9 cellular contexts compared by ENCODE assay signal in the genomic region with DNA sequence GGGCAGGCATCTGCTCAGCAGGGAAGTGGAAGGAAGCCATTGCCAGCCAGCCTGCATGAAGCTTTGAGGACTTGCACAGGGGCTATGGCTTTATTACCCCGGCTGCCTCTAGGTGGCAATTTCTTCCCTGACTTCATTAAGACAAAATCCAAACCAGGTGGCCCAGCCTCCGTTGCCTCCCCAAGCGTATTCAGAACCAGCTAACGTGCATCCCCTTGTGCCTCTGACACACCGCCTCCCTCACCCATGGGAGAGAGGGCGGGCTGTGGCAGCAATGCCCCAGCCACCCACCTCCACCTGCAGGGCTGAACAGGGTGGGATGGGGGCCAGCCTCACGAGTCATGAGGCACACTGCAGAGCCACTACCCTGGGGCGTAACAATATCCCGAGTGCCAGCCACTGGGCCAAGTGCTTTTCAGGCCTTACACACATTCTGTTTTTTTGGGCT. TPM values are rescaled to one million over a fixed set of nuclear protein-coding genes. Genes with fewer than 3 reads are reported as not detected.
DNase-seq lines count a peak whose midpoint lies in the region; ATAC-seq, FAIRE-seq and TF ChIP-seq lines count a peak whose summit lies in the region.
"Had no signal": no experiment of that assay in that cellular context is flagged by ENCODE, and none has a peak within 500 bp of the region (broad histone marks: within the 10 kb centered on the region; RNA-seq: fewer than 3 reads in every experiment).

No MANE protein-coding gene starts in this region.

- DNase-seq in activated T-cell treated with anti-CD3 and anti-CD28 coated beads, Interleukin-2, amount 50 U/mL, for 72 hours, result peak; percentile 36 to 41
- DNase-seq in activated T-cell treated with anti-CD3 and anti-CD28 coated beads, Interleukin-2, amount 50 U/mL, for 24 hours, result no peak
- DNase-seq in Peyer's patch (peak in 2 of 3 donors; percentile 53 to 67), bronchial epithelial cell (ENCODE audit: low read depth) (peak; percentile 75), memory B cell (ENCODE audit: low spot score in 2 of 2) (no peak), NCI-H187 (lab: John Stamatoyannopoulos, UW) (no peak)

- TF ChIP-seq RAD21 in Ishikawa (IDR thresholded peaks at IDR 0.05; ENCODE audit: low read depth), result peak; percentile 67

- H3K27me3 ChIP-seq in Peyer's patch (no peaks in the 10 kb centered on the region), bronchial epithelial cell (ENCODE audit: control insufficient read depth, insufficient read depth, low read length) (no peaks in the 10 kb centered on the region)

- TF ChIP-seq CTCF in Peyer's patch (IDR thresholded peaks at IDR 0.05) (peak in 4 of 6 experiments; percentile 16 to 49 (median 38)), bronchial epithelial cell (IDR thresholded peaks at IDR 0.05; ENCODE audit: insufficient read depth, low read length, severe bottlenecking) (peak; percentile 76)

- peak; percentile 63 to 65 for ATAC-seq in activated T-cell treated with anti-CD3 and anti-CD28 coated beads, Interleukin-2, amount 50 U/mL, for 72 hours (replicated peaks in 1 of 2)
- ATAC-seq in memory B cell (ENCODE audit: low read depth) (peak; percentile 51), GM21528 (IDR thresholded peaks at IDR 0.05; ENCODE audit: low FRiP score, unreplicated experiment) (no peak)

- H3K27me3 Mint-ChIP-seq in activated T-cell treated with anti-CD3 and anti-CD28 coated beads, Interleukin-2, amount 50 U/mL, for 72 hours (ENCODE audit: low read depth), result peaks cover 25% of the 10 kb centered on the region
- peaks cover 12% of the 10 kb centered on the region for H3K27me3 Mint-ChIP-seq in activated T-cell treated with anti-CD3 and anti-CD28 coated beads, Interleukin-2, amount 50 U/mL, for 24 hours
- H3K27me3 Mint-ChIP-seq in memory B cell, result peaks cover 18% of the 10 kb centered on the region

- H3K36me3 Mint-ChIP-seq in activated T-cell treated with anti-CD3 and anti-CD28 coated beads, Interleukin-2, amount 50 U/mL, for 72 hours (ENCODE audit: insufficient read depth in 2 of 2), result no peaks in the 10 kb centered on the region
- H3K36me3 Mint-ChIP-seq in activated T-cell treated with anti-CD3 and anti-CD28 coated beads, Interleukin-2, amount 50 U/mL, for 24 hours (ENCODE audit: low read depth), result no peaks in the 10 kb centered on the region
- H3K36me3 Mint-ChIP-seq in memory B cell, result no peaks in the 10 kb centered on the region
- H3K36me3 Mint-ChIP-seq: activated naive CD4-positive, alpha-beta T cell treated with anti-CD3 and anti-CD28 coated beads, Interleukin-2, amount 50 U/mL, for 72 hours had no signal

- no peak overlapping the region for H3K4me3 Mint-ChIP-seq in activated T-cell treated with anti-CD3 and anti-CD28 coated beads, Interleukin-2, amount 50 U/mL, for 72 hours
- H3K4me3 Mint-ChIP-seq in activated T-cell treated with anti-CD3 and anti-CD28 coated beads, Interleukin-2, amount 50 U/mL, for 24 hours, result no peak overlapping the region
- H3K4me3 Mint-ChIP-seq in memory B cell, result no peak overlapping the region

- H3K27ac ChIP-seq in Peyer's patch, result no peak overlapping the region

- H3K4me1 ChIP-seq in Peyer's patch, result peaks cover 0 to 36% (median 0%) of the 10 kb centered on the region in 4 donors

- TF ChIP-seq EP300 in Ishikawa (IDR thresholded peaks at IDR 0.05; ENCODE audit: borderline replicate concordance), result no peak

- H3K9me3 Mint-ChIP-seq in activated T-cell treated with anti-CD3 and anti-CD28 coated beads, Interleukin-2, amount 50 U/mL, for 72 hours, result no peaks in the 10 kb centered on the region
- no peaks in the 10 kb centered on the region for H3K9me3 Mint-ChIP-seq in activated T-cell treated with anti-CD3 and anti-CD28 coated beads, Interleukin-2, amount 50 U/mL, for 24 hours
- no peaks in the 10 kb centered on the region for H3K9me3 Mint-ChIP-seq in memory B cell
- H3K9me3 Mint-ChIP-seq: activated naive CD4-positive, alpha-beta T cell treated with anti-CD3 and anti-CD28 coated beads, Interleukin-2, amount 50 U/mL, for 72 hours had no signal

- H3K4me1 Mint-ChIP-seq in activated T-cell treated with anti-CD3 and anti-CD28 coated beads, Interleukin-2, amount 50 U/mL, for 72 hours (ENCODE audit: low read depth), result peaks cover 13% of the 10 kb centered on the region
- H3K4me1 Mint-ChIP-seq in activated T-cell treated with anti-CD3 and anti-CD28 coated beads, Interleukin-2, amount 50 U/mL, for 24 hours (ENCODE audit: low read depth), result peaks cover 15% of the 10 kb centered on the region
- peaks cover 8% of the 10 kb centered on the region for H3K4me1 Mint-ChIP-seq in memory B cell

- no peak overlapping the region for H3K4me3 ChIP-seq in Peyer's patch
- H3K4me3 ChIP-seq in bronchial epithelial cell (ENCODE audit: low read depth, low read length), result no peak overlapping the region

- H3K36me3 ChIP-seq in Peyer's patch (peaks cover 0 to 47% (median 0%) of the 10 kb centered on the region in 3 donors), bronchial epithelial cell (ENCODE audit: control insufficient read depth, insufficient read depth, low read length) (peaks cover 12% of the 10 kb centered on the region)

- no peak for TF ChIP-seq POLR2A in Peyer's patch (IDR thresholded peaks at IDR 0.05)

- no peaks in the 10 kb centered on the region for H3K9me3 ChIP-seq in Peyer's patch

- FAIRE-seq in bronchial epithelial cell (lab: Jason Lieb, UNC), result no peak

- no peak overlapping the region for H3K27ac Mint-ChIP-seq in activated T-cell treated with anti-CD3 and anti-CD28 coated beads, Interleukin-2, amount 50 U/mL, for 72 hours
- H3K27ac Mint-ChIP-seq in activated T-cell treated with anti-CD3 and anti-CD28 coated beads, Interleukin-2, amount 50 U/mL, for 24 hours, result no peak overlapping the region
- H3K27ac Mint-ChIP-seq in memory B cell, result no peak overlapping the region
- H3K27ac Mint-ChIP-seq: activated naive CD4-positive, alpha-beta T cell treated with anti-CD3 and anti-CD28 coated beads, Interleukin-2, amount 50 U/mL, for 72 hours had no signal

TF ChIP-seq in Ishikawa, 13 proteins besides CTCF, POLR2A, EP300 and RAD21:
- TF ChIP-seq TCF12 (IDR thresholded peaks at IDR 0.05; ENCODE audit: low read depth) (peak; percentile 39; the same call in 1 of the 2 replicates), YY1 (IDR thresholded peaks at IDR 0.05; ENCODE audit: low read depth) (no peak), CREB1 (IDR thresholded peaks at IDR 0.05; ENCODE audit: low read depth) (no peak), EGR1 (IDR thresholded peaks at IDR 0.05) (no peak), CEBPB (IDR thresholded peaks at IDR 0.05) (no peak), FOXM1 (IDR thresholded peaks at IDR 0.05; ENCODE audit: borderline replicate concordance, low read depth) (no peak), NFIC (IDR thresholded peaks at IDR 0.05) (no peak)
- TF ChIP-seq, protein P1, sequence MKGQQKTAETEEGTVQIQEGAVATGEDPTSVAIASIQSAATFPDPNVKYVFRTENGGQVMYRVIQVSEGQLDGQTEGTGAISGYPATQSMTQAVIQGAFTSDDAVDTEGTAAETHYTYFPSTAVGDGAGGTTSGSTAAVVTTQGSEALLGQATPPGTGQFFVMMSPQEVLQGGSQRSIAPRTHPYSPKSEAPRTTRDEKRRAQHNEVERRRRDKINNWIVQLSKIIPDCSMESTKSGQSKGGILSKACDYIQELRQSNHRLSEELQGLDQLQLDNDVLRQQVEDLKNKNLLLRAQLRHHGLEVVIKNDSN (IDR thresholded peaks at IDR 0.05), result no peak
TF ChIP-seq in Ishikawa: peak in this region for 1.

RNA-seq across cellular contexts. Expression of gene KIFC3, which starts 6.8 kb away (rescaled TPM):
- total RNA-seq in activated T-cell treated with anti-CD3 and anti-CD28 coated beads, Interleukin-2, amount 50 U/mL, for 72 hours, result 1 to 10 TPM; 1.3 to 1.5 TPM
- total RNA-seq in Peyer's patch, result 100 to 1,000 TPM in 3 of 4 donors, 10 to 100 TPM in 1; 29.7 to 530 (median 272) TPM
- total RNA-seq in bronchial epithelial cell, result 34.8 and 35.8 TPM in 2 replicates

RNA-seq across cellular contexts. Expression of gene KATNB1, which starts 59.9 kb away (rescaled TPM):
- 10 to 100 TPM; 23.2 to 31.3 TPM for total RNA-seq in activated T-cell treated with anti-CD3 and anti-CD28 coated beads, Interleukin-2, amount 50 U/mL, for 72 hours
- total RNA-seq in Peyer's patch (10 to 100 TPM; 17.7 to 27.1 (median 21.7) TPM), bronchial epithelial cell (12.9 and 24.2 TPM in 2 replicates)

Comparison
In these comparisons a context has a peak if more than half of its experiments do, and no peak if none do; other contexts are left out.
1. DNase-seq: peak in activated T-cell treated with anti-CD3 and anti-CD28 coated beads, Interleukin-2, amount 50 U/mL, for 72 hours (2 of 2), Peyer's patch (2 of 3) and bronchial epithelial cell (single experiment); none in activated T-cell treated with anti-CD3 and anti-CD28 coated beads, Interleukin-2, amount 50 U/mL, for 24 hours (single experiment), memory B cell (0 of 2) and NCI-H187 (0 of 2).
2. RNA of gene KIFC3, which starts 6.8 kb away (total RNA-seq): 29.7 to 530 TPM in Peyer's patch and 34.8 to 35.8 TPM in bronchial epithelial cell; 1.3 to 1.5 TPM in activated T-cell treated with anti-CD3 and anti-CD28 coated beads, Interleukin-2, amount 50 U/mL, for 72 hours; every median in the first group is over 10 times any median in the second.